In genomic region chr1:23634518-23634839, GRCh38 we compare ENCODE assay signal across 9 cellular contexts. TPM values are rescaled to one million over a fixed set of nuclear protein-coding genes. Genes with fewer than 3 reads are reported as not detected.
DNase-seq lines count a peak whose midpoint lies in the region; ATAC-seq, FAIRE-seq and TF ChIP-seq lines count a peak whose summit lies in the region.
"Had no signal": no experiment of that assay in that cellular context is flagged by ENCODE, and none has a peak within 500 bp of the region (broad histone marks: within the 10 kb centered on the region; RNA-seq: fewer than 3 reads in every experiment).

No MANE protein-coding gene starts in this region.

- H4K20me1 ChIP-seq in GM12878 (ENCODE audit: control insufficient read depth, insufficient read depth), result no peaks in the 10 kb centered on the region

- H3K27ac ChIP-seq in GM12878 (ENCODE audit: control insufficient read depth, insufficient read depth), result peak overlapping the region; percentile 35
- H3K27ac ChIP-seq in naive thymus-derived CD4-positive, alpha-beta T cell (ENCODE audit: low read depth, low read length), result peak overlapping the region; percentile 69
- H3K27ac ChIP-seq in vagina, result peak overlapping the region; percentile 73

- TF ChIP-seq EP300 in GM12878 (IDR thresholded peaks at IDR 0.05; ENCODE audit: borderline replicate concordance in 1 of 2, control insufficient read depth in 1 of 2, low read depth in 2 of 2, low read length in 2 of 2), result no peak

- CTCF ChIA-PET in GM12878 (lab: Yijun Ruan, JAX), result interaction anchor here (0.6 to 18.7 kb wide), 30 partner anchors 10 to 282 kb away, joined by 3 to 959 read pairs (median 6); partner anchors contain the start of gene ID3
- CTCF ChIA-PET in naive thymus-derived CD4-positive, alpha-beta T cell (lab: Charles Lee), result interaction anchor here (0.9 to 19.2 kb wide), 14 partner anchors 8 to 137 kb away, joined by 3 to 643 read pairs (median 8); partner anchors contain the start of gene ID3

- H3K27me3 Mint-ChIP-seq in stimulated activated naive CD8-positive, alpha-beta T cell treated with anti-CD3 and anti-CD28 coated beads, Interleukin-15, Interleukin-2, amounts not matched to agents 100 ng/mL and 50 ng/mL, for 24 hours, result no peaks in the 10 kb centered on the region
- peaks cover 0 to 4% (median 0%) of the 10 kb centered on the region in 5 donors for H3K27me3 Mint-ChIP-seq in naive thymus-derived CD4-positive, alpha-beta T cell

- TF ChIP-seq POLR2A in GM12878 (IDR thresholded peaks at IDR 0.05; ENCODE audit: low read depth, low read length) (no peak), vagina (IDR thresholded peaks at IDR 0.05) (no peak)

- peak overlapping the region; percentile 76 for H2AFZ ChIP-seq in GM12878 (ENCODE audit: control insufficient read depth, low read depth, low read length)

- no peaks in the 10 kb centered on the region for H3K9me3 ChIP-seq in GM12878 (replicated peaks; ENCODE audit: control insufficient read depth, insufficient read depth, low read length)
- H3K9me3 ChIP-seq in naive thymus-derived CD4-positive, alpha-beta T cell (ENCODE audit: control insufficient read depth in 2 of 3, low read length in 3 of 3), result no peaks in the 10 kb centered on the region
- no peaks in the 10 kb centered on the region for H3K9me3 ChIP-seq in vagina
- H3K9me3 ChIP-seq: Caco-2 had no signal

- H3K4me2 ChIP-seq in GM12878 (ENCODE audit: control insufficient read depth, insufficient read depth), result no peak overlapping the region

- peak overlapping the region; percentile 71 for H3K27ac Mint-ChIP-seq in stimulated activated naive CD8-positive, alpha-beta T cell treated with anti-CD3 and anti-CD28 coated beads, Interleukin-15, Interleukin-2, amounts not matched to agents 100 ng/mL and 50 ng/mL, for 24 hours
- peak overlapping the region; percentile 69 to 97 (median 93) for H3K27ac Mint-ChIP-seq in naive thymus-derived CD4-positive, alpha-beta T cell

- FAIRE-seq in GM12878 (lab: Jason Lieb, UNC), result no peak

- SMC1A ChIA-PET in GM12878 (lab: Charles Lee; ENCODE audit: uncharacterized antibody, unreplicated experiment), result interaction anchor here (0.7 to 15.0 kb wide), 22 partner anchors 14 to 138 kb away, joined by 3 to 584 read pairs (median 4); partner anchors contain the start of genes E2F2 and ID3

- DNase-seq in stimulated activated naive CD8-positive, alpha-beta T cell treated with anti-CD3 and anti-CD28 coated beads, Interleukin-15, Interleukin-2, amounts not matched to agents 100 U/mL and 50 U/mL, for 24 hours, result no peak
- no peak for DNase-seq in GM12878 (ENCODE audit: low read depth, low spot score)
- no peak for DNase-seq in naive thymus-derived CD4-positive, alpha-beta T cell
- DNase-seq in vagina (ENCODE audit: extremely low spot score in 2 of 2), result no peak
- no peak for DNase-seq in stimulated activated naive CD4-positive, alpha-beta T cell (lab: John Stamatoyannopoulos, UW)
- no peak for DNase-seq in 8988T
- no peak for DNase-seq in hepatic stellate cell (ENCODE audit: low spot score)

- H3K4me3 Mint-ChIP-seq in stimulated activated naive CD8-positive, alpha-beta T cell treated with anti-CD3 and anti-CD28 coated beads, Interleukin-15, Interleukin-2, amounts not matched to agents 100 ng/mL and 50 ng/mL, for 24 hours, result no peak overlapping the region
- H3K4me3 Mint-ChIP-seq in naive thymus-derived CD4-positive, alpha-beta T cell, result peak overlapping the region in 8 of 10 donors; percentile 18 to 81 (median 75)

- POLR2A ChIA-PET in GM12878 (lab: Charles Lee), result interaction anchor here (0.5 to 5.2 kb wide), 11 partner anchors 14 to 133 kb away, joined by 3 to 50 read pairs (median 6); partner anchors contain the start of gene ID3
- POLR2A ChIA-PET in naive thymus-derived CD4-positive, alpha-beta T cell (lab: Charles Lee), result interaction anchor here (0.6 to 18.0 kb wide), 15 partner anchors 9 to 153 kb away, joined by 3 to 559 read pairs (median 3); partner anchors contain the start of gene ID3

- no peak overlapping the region for H3K9ac ChIP-seq in GM12878 (ENCODE audit: control insufficient read depth, insufficient read depth, low read length)

- H3K27me3 ChIP-seq in GM12878 (replicated peaks in 1 of 2; ENCODE audit: control insufficient read depth in 2 of 2, insufficient read depth in 2 of 2, low read length in 1 of 2) (no peaks in the 10 kb centered on the region), vagina (no peaks in the 10 kb centered on the region)
- no peaks in the 10 kb centered on the region for H3K27me3 ChIP-seq in naive thymus-derived CD4-positive, alpha-beta T cell (ENCODE audit: control insufficient read depth in 2 of 2, insufficient read depth in 2 of 2, low read length in 2 of 2)

- no peaks in the 10 kb centered on the region for H3K79me2 ChIP-seq in GM12878 (ENCODE audit: control insufficient read depth, insufficient read depth, low read length)

- H3K36me3 Mint-ChIP-seq in stimulated activated naive CD8-positive, alpha-beta T cell treated with anti-CD3 and anti-CD28 coated beads, Interleukin-15, Interleukin-2, amounts not matched to agents 100 ng/mL and 50 ng/mL, for 24 hours (ENCODE audit: low read depth), result no peaks in the 10 kb centered on the region
- peaks cover 0 to 7% (median 0%) of the 10 kb centered on the region in 5 donors for H3K36me3 Mint-ChIP-seq in naive thymus-derived CD4-positive, alpha-beta T cell

- peaks cover 14% of the 10 kb centered on the region for H3K4me1 ChIP-seq in GM12878 (ENCODE audit: control insufficient read depth, insufficient read depth, low read length)
- peaks cover 0 to 14% of the 10 kb centered on the region in 2 donors for H3K4me1 ChIP-seq in naive thymus-derived CD4-positive, alpha-beta T cell (ENCODE audit: control insufficient read depth in 2 of 2, insufficient read depth in 2 of 2, low read length in 2 of 2)
- H3K4me1 ChIP-seq in vagina, result peaks cover 11% of the 10 kb centered on the region
- H3K4me1 ChIP-seq: Caco-2 had no signal

- H3K36me3 ChIP-seq in GM12878 (ENCODE audit: control insufficient read depth in 2 of 2, insufficient read depth in 2 of 2, low read length in 1 of 2) (no peaks in the 10 kb centered on the region), vagina (no peaks in the 10 kb centered on the region)
- H3K36me3 ChIP-seq in naive thymus-derived CD4-positive, alpha-beta T cell (ENCODE audit: control insufficient read depth in 2 of 3, insufficient read depth in 3 of 3, low read length in 3 of 3), result peaks cover 0 to under 1% (median 0%) of the 10 kb centered on the region in 3 experiments

- TF ChIP-seq RAD21 in GM12878 (IDR thresholded peaks at IDR 0.05; ENCODE audit: insufficient read depth, low read depth, low read length), result no peak

- TF ChIP-seq CTCF in GM12878 (IDR thresholded peaks at IDR 0.05 in 2 of 3, conservative IDR thresholded peaks at IDR 0.05 in 1 of 3; ENCODE audit: control insufficient read depth in 2 of 3, extremely low read depth in 1 of 3, insufficient read depth in 1 of 3, low read depth in 3 of 3, low read length in 3 of 3), result no peak
- TF ChIP-seq CTCF in vagina (IDR thresholded peaks at IDR 0.05), result no peak

- no peaks in the 10 kb centered on the region for H3K9me3 Mint-ChIP-seq in stimulated activated naive CD8-positive, alpha-beta T cell treated with anti-CD3 and anti-CD28 coated beads, Interleukin-15, Interleukin-2, amounts not matched to agents 100 ng/mL and 50 ng/mL, for 24 hours
- H3K9me3 Mint-ChIP-seq in naive thymus-derived CD4-positive, alpha-beta T cell, result no peaks in the 10 kb centered on the region

- RAD21 ChIA-PET in GM12878 (lab: Charles Lee; ENCODE audit: unreplicated experiment), result interaction anchor here (0.5 to 10.1 kb wide), 26 partner anchors 14 to 153 kb away, joined by 3 to 561 read pairs (median 4); partner anchors contain the start of gene ID3

- no peak for ATAC-seq in stimulated activated naive CD8-positive, alpha-beta T cell treated with anti-CD3 and anti-CD28 coated beads, Interleukin-15, Interleukin-2, amounts not matched to agents 100 U/mL and 50 U/mL, for 24 hours
- peak; percentile 5 for ATAC-seq in GM12878
- no peak for ATAC-seq in naive thymus-derived CD4-positive, alpha-beta T cell

- H3K4me3 ChIP-seq in GM12878 (no peak overlapping the region), vagina (no peak overlapping the region)
- H3K4me3 ChIP-seq in naive thymus-derived CD4-positive, alpha-beta T cell (ENCODE audit: low read length), result no peak overlapping the region

- no TSS peak for BruUV-seq in GM12878 (replicated peaks; lab: Mats Ljungman, UMichigan)

- 50% methylated on average over 2 of the region's 2 CpGs for WGBS in GM12878 (ENCODE audit: insufficient coverage, insufficient replicate concordance, low lambda C conversion rate, missing lambda C conversion rate)

- H3K4me1 Mint-ChIP-seq in stimulated activated naive CD8-positive, alpha-beta T cell treated with anti-CD3 and anti-CD28 coated beads, Interleukin-15, Interleukin-2, amounts not matched to agents 100 ng/mL and 50 ng/mL, for 24 hours (ENCODE audit: low read depth), result peaks cover 40% of the 10 kb centered on the region
- H3K4me1 Mint-ChIP-seq in naive thymus-derived CD4-positive, alpha-beta T cell, result peaks cover 20 to 58% (median 46%) of the 10 kb centered on the region in 7 donors

- intact Hi-C loops in GM12878 (cut with micrococcal nuclease; ENCODE audit: unreplicated experiment), result no loop called here
- intact Hi-C loops in naive thymus-derived CD4-positive, alpha-beta T cell (cut with micrococcal nuclease), result loop anchor here (2.0 kb wide), 2 partner anchors 32 to 80 kb away; no protein-coding TSS in a partner anchor
- intact Hi-C loops in vagina (cut with DNase I), result no loop called here

- in situ Hi-C loops in GM12878 (cut with MboI), result no loop called here

RNA-seq across cellular contexts. Expression of gene RPL11, which starts 57.1 kb away (rescaled TPM):
- total RNA-seq in GM12878 (2013; cell fraction: nucleolus; rRNA removed), result 191 and 232 TPM in 2 replicates
- 2,159 and 2,394 TPM in 2 replicates for total RNA-seq in GM12878 (2014; rRNA removed)
- total RNA-seq in GM12878 (2014; rRNA removed; fragmentation: Illumina TruSeq; extraction: Trizol), result 3,824 and 3,837 TPM in 2 replicates
- 1,753 and 1,779 TPM in 2 replicates for total RNA-seq in GM12878 (2021)
- polyA plus RNA-seq in GM12878 (2011; ENCODE audit: low read depth), result 9,950 TPM
- polyA plus RNA-seq in GM12878 (2011; rRNA removed), result 2,789 and 3,603 TPM in 2 replicates
- 1,357 and 1,376 TPM in 2 replicates for polyA plus RNA-seq in GM12878 (2011; cell fraction: cytosol; rRNA removed)
- polyA plus RNA-seq in GM12878 (2011; cell fraction: nucleus; rRNA removed), result 510 and 599 TPM in 2 replicates
- 5,396 and 6,845 TPM in 2 replicates for polyA plus RNA-seq in GM12878 (2012)
- polyA plus RNA-seq in GM12878 (2014; fragmentation: Illumina TruSeq; extraction: Trizol), result 4,611 and 5,379 TPM in 2 replicates
- 1,000 to 10,000 TPM; 2,510 to 2,532 TPM for polyA plus RNA-seq in GM12878 (2014; fragmentation: Nextera tagmentation; extraction: Ambion mirVana)
- 3,466 and 3,676 TPM in 2 replicates for polyA plus RNA-seq in GM12878 (2014; rRNA removed)
- 1,000 to 10,000 TPM in 1 of 2 experiments, 100 to 1,000 TPM in 1; 968 to 1,082 TPM for polyA plus RNA-seq in GM12878 (2016; fragmentation: Nextera tagmentation; extraction: Ambion mirVana)
- 658 and 753 TPM in 2 replicates for polyA minus RNA-seq in GM12878 (2011; rRNA and poly(A)+ RNA removed)
- polyA minus RNA-seq in GM12878 (2011; cell fraction: cytosol; rRNA and poly(A)+ RNA removed), result 378 and 399 TPM in 2 replicates
- polyA minus RNA-seq in GM12878 (2011; cell fraction: nucleus; rRNA and poly(A)+ RNA removed), result 128 and 191 TPM in 2 replicates
- total RNA-seq in naive thymus-derived CD4-positive, alpha-beta T cell, result 1,000 to 10,000 TPM; 1,206 to 2,420 (median 2,172) TPM
- polyA plus RNA-seq in naive thymus-derived CD4-positive, alpha-beta T cell, result 1,000 to 10,000 TPM; 1,567 to 2,009 TPM
- total RNA-seq in vagina, result 948 TPM

Comparison
In these comparisons a context has a peak if more than half of its experiments do, and no peak if none do; other contexts are left out.
1. intact Hi-C loops: an anchor here in naive thymus-derived CD4-positive, alpha-beta T cell (2.0 kb wide); none called in GM12878 and vagina.